In genomic region chr2:121356058-121356640, GRCh38 we compare ENCODE assay signal across 9 cellular contexts.
DNase-seq lines count a peak whose midpoint lies in the region; ATAC-seq and TF ChIP-seq lines count a peak whose summit lies in the region.
"Had no signal": no experiment of that assay in that cellular context is flagged by ENCODE, and none has a peak within 500 bp of the region (broad histone marks: within the 10 kb centered on the region; RNA-seq: fewer than 3 reads in every experiment).

No MANE protein-coding gene starts in this region.

- H3K4me3 ChIP-seq in fibroblast of the aortic adventitia (ENCODE audit: low read depth, low read length), result no peak overlapping the region

- ATAC-seq in GM18909 (IDR thresholded peaks at IDR 0.05; ENCODE audit: poor library complexity, unreplicated experiment) (peak; percentile 73), SK-N-SH treated with all-trans-retinoic acid at 6 μM for 48 hours (peak; percentile 91)
- ATAC-seq: naive thymus-derived CD8-positive, alpha-beta T cell had no signal

- TF ChIP-seq CTCF in fibroblast of the aortic adventitia (IDR thresholded peaks at IDR 0.05; ENCODE audit: insufficient read depth, low read length), result peak; percentile 87

- peak; percentile 67 for DNase-seq in CD1c-positive myeloid dendritic cell (ENCODE audit: extremely low spot score)
- peak; percentile 66 for DNase-seq in NCI-H1105 treated with DMSO at 0.1 percent for 48 hours (lab: John Stamatoyannopoulos, UW)
- peak; percentile 80 for DNase-seq in fibroblast of the aortic adventitia (ENCODE audit: low read depth)
- DNase-seq in occipital lobe (lab: John Stamatoyannopoulos, UW), result peak; percentile 14
- no peak for DNase-seq in activated gamma-delta T cell treated with Interleukin-2 at 50 U/mL for 16 hours
- no peak for DNase-seq in effector CD4-positive, alpha-beta T cell

TF ChIP-seq in SK-N-SH treated with all-trans-retinoic acid at 6 μM for 48 hours, 23 proteins besides CTCF, POLR2A, EP300 and RAD21:
- no peak for TF ChIP-seq TSHZ2 (CRISPR knock-in tag; IDR thresholded peaks at IDR 0.05)
- no peak for TF ChIP-seq GLIS3 (CRISPR knock-in tag; IDR thresholded peaks at IDR 0.05)
- no peak for TF ChIP-seq BACH2 (CRISPR knock-in tag; IDR thresholded peaks at IDR 0.05; ENCODE audit: borderline replicate concordance)
- TF ChIP-seq CSRNP3 (CRISPR knock-in tag; IDR thresholded peaks at IDR 0.05), result no peak
- TF ChIP-seq ZNF565 (CRISPR knock-in tag; conservative IDR thresholded peaks at IDR 0.05; ENCODE audit: low read depth), result no peak

Comparison
In these comparisons a context has a peak if more than half of its experiments do, and no peak if none do; other contexts are left out.
1. DNase-seq: peak in CD1c-positive myeloid dendritic cell (single experiment), NCI-H1105 treated with DMSO at 0.1 percent for 48 hours (single experiment), fibroblast of the aortic adventitia (single experiment) and occipital lobe (single experiment); none in activated gamma-delta T cell treated with Interleukin-2 at 50 U/mL for 16 hours (single experiment) and effector CD4-positive, alpha-beta T cell (single experiment).